In the genomic region with DNA sequence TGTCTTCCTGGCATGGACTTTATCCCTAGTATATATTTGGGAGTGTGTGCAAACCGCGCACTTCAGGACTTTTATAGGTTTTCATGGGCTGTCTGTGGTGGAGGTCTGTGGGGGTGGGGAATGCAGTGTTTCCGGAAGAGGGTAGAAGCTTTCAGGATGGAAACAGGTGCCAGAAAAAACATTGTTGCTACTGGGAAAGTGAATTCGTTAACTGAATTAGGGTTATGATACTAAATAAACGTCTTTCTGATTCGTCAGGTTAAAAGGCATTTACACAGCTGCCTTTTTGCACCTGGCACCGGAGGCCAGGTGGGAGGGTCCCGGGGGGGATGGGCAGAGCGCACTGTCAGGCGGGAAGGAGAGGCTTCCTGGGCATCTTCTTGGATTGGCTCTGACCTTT, we compare ENCODE assay signal across 18 cellular contexts.
DNase-seq lines count a peak whose midpoint lies in the region; ATAC-seq and TF ChIP-seq lines count a peak whose summit lies in the region.
"Had no signal": no experiment of that assay in that cellular context is flagged by ENCODE, and none has a peak within 500 bp of the region (broad histone marks: within the 10 kb centered on the region; RNA-seq: fewer than 3 reads in every experiment).

No MANE protein-coding gene starts in this region.

- intact Hi-C loops in left ventricle myocardium inferior (cut with micrococcal nuclease) = no loop called here
- intact Hi-C loops in right cardiac atrium (cut with DNase I) = no loop called here

- ATAC-seq in right cardiac atrium (no peak), HG03432 (IDR thresholded peaks at IDR 0.05; ENCODE audit: unreplicated experiment) (no peak)
- ATAC-seq: A549; activated T-helper 17 cell treated with anti-CD3 and anti-CD28 coated beads, Interleukin-2, amount 50 U/mL, for 72 hours had no signal

- H3K27me3 ChIP-seq in left ventricle myocardium inferior (ENCODE audit: low read depth) (no peaks in the 10 kb centered on the region), right cardiac atrium (ENCODE audit: control insufficient read depth, insufficient read depth) (no peaks in the 10 kb centered on the region)
- H3K27me3 ChIP-seq: adrenal gland; BLaER1 treated with 17β-estradiol and CSF1 and Interleukin-3, amounts not matched to agents 10 nM and 100 nM; MG63; tibial nerve had no signal

- no peak for DNase-seq in left ventricle myocardium inferior
- DNase-seq in right cardiac atrium = no peak
- DNase-seq in NCI-H2171 treated with DMSO at 0.1 percent for 48 hours (lab: John Stamatoyannopoulos, UW) = peak; percentile 69
- DNase-seq in SHP77 (lab: John Stamatoyannopoulos, UW) = peak; percentile 73 to 78
- DNase-seq in stimulated activated CD4-positive, alpha-beta T cell treated with anti-CD3 and anti-CD28 coated beads, Interleukin-15, amount 100 ng/mL, for 24 hours = no peak
- DNase-seq in activated gamma-delta T cell treated with Interleukin-2 at 50 U/mL for 16 hours = no peak
- no peak for DNase-seq in activated CD8-positive, alpha-beta memory T cell treated with anti-CD3 and anti-CD28 coated beads, Interleukin-2, amount 50 U/mL, for 48 hours
- DNase-seq: activated CD4-positive, CD25-positive, alpha-beta regulatory T cell; activated CD8-positive, alpha-beta memory T cell treated with anti-CD3 and anti-CD28 coated beads for 24 hours; adrenal gland; MG63; NCI-H524; PC-9 had no signal

- 72% methylated on average over 10 of the region's 10 CpGs for WGBS in right cardiac atrium

- H3K9me3 ChIP-seq in left ventricle myocardium inferior (replicated peaks) (no peaks in the 10 kb centered on the region), right cardiac atrium (ENCODE audit: control insufficient read depth, low read length) (no peaks in the 10 kb centered on the region)
- H3K9me3 ChIP-seq: A549, adrenal gland, MG63, tibial nerve had no signal

- H3K36me3 ChIP-seq in left ventricle myocardium inferior = peaks cover 21% of the 10 kb centered on the region
- H3K36me3 ChIP-seq: adrenal gland had no signal

- no peak for TF ChIP-seq CTCF in left ventricle myocardium inferior (IDR thresholded peaks at IDR 0.05; ENCODE audit: borderline replicate concordance)

- H3K4me3 ChIP-seq in left ventricle myocardium inferior (no peak overlapping the region), right cardiac atrium (ENCODE audit: low read length) (no peak overlapping the region)
- H3K4me3 ChIP-seq: A549; adrenal gland; BLaER1 treated with 17β-estradiol and CSF1 and Interleukin-3, amounts not matched to agents 10 nM and 100 nM; MG63; PC-9; tibial nerve had no signal

- H3K4me1 ChIP-seq in left ventricle myocardium inferior (peaks cover 84% of the 10 kb centered on the region), right cardiac atrium (ENCODE audit: control insufficient read depth, insufficient read depth, low read length) (peaks cover 14% of the 10 kb centered on the region)
- H3K4me1 ChIP-seq: A549, adrenal gland had no signal

- peak overlapping the region; percentile 2 for H3K27ac ChIP-seq in left ventricle myocardium inferior (replicated peaks)
- no peak overlapping the region for H3K27ac ChIP-seq in right cardiac atrium (ENCODE audit: low read length)
- H3K27ac ChIP-seq: A549; adrenal gland; BLaER1 treated with 17β-estradiol and CSF1 and Interleukin-3, amounts not matched to agents 10 nM and 100 nM; PC-9; tibial nerve had no signal

Comparison
In these comparisons a context has a peak if more than half of its experiments do, and no peak if none do; other contexts are left out.
1. DNase-seq: peak in NCI-H2171 treated with DMSO at 0.1 percent for 48 hours (single experiment) and SHP77 (2 of 2); none in left ventricle myocardium inferior (single experiment), right cardiac atrium (0 of 3), stimulated activated CD4-positive, alpha-beta T cell treated with anti-CD3 and anti-CD28 coated beads, Interleukin-15, amount 100 ng/mL, for 24 hours (single experiment), activated gamma-delta T cell treated with Interleukin-2 at 50 U/mL for 16 hours (single experiment) and activated CD8-positive, alpha-beta memory T cell treated with anti-CD3 and anti-CD28 coated beads, Interleukin-2, amount 50 U/mL, for 48 hours (single experiment).